ENCODE assay signal across 18 cellular contexts in the genomic region with DNA sequence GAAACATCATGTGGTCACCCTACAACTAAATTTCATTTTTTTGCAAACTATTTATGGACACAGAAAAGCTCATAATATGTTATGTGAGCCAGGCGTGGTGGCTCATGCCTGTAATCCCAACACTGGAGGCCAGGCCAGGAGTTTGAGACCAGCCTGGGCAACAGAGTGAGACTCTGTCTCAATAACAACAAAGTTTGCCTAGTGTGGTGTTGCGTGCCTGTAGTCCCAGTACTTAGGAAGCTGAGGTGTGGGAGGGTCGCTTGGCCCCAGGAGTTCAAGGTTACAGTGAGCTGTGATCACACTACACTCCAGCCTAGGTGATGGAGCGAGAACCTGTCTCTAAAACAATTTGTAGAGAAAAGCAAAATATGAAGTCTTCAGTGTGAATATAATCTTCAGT. TPM values are rescaled to one million over a fixed set of nuclear protein-coding genes. Genes with fewer than 3 reads are reported as not detected.
DNase-seq lines count a peak whose midpoint lies in the region; ATAC-seq and TF ChIP-seq lines count a peak whose summit lies in the region.
"Had no signal": no experiment of that assay in that cellular context is flagged by ENCODE, and none has a peak within 500 bp of the region (broad histone marks: within the 10 kb centered on the region; RNA-seq: fewer than 3 reads in every experiment).

No MANE protein-coding gene starts in this region.

- H3K27ac Mint-ChIP-seq in activated CD4-positive, alpha-beta T cell treated with anti-CD3 and anti-CD28 coated beads, Interleukin-2, amount 10 ng/mL, durations not matched to agents 24 days and 14 days = peak overlapping the region; percentile 51
- peak overlapping the region; percentile 47; the same call in 1 of the 2 replicates for H3K27ac Mint-ChIP-seq in HFFc6
- H3K27ac Mint-ChIP-seq in activated naive CD8-positive, alpha-beta T cell = peak overlapping the region; percentile 13
- H3K27ac Mint-ChIP-seq: H9 had no signal

- TF ChIP-seq CTCF in HFFc6 (IDR thresholded peaks at IDR 0.05) (no peak), osteoblast (IDR thresholded peaks at IDR 0.05; ENCODE audit: extremely low read depth, low read depth, low read length) (no peak)

- peaks cover 61% of the 10 kb centered on the region for H3K36me3 Mint-ChIP-seq in activated CD4-positive, alpha-beta T cell treated with anti-CD3 and anti-CD28 coated beads, Interleukin-2, amount 10 ng/mL, durations not matched to agents 24 days and 14 days (ENCODE audit: low read depth)
- H3K36me3 Mint-ChIP-seq in HFFc6 (ENCODE audit: low read depth) = peaks cover 56% of the 10 kb centered on the region
- H3K36me3 Mint-ChIP-seq in activated naive CD8-positive, alpha-beta T cell = peaks cover 6% of the 10 kb centered on the region

- H3K4me3 ChIP-seq in osteoblast (ENCODE audit: insufficient read depth, low read length) = no peak overlapping the region

- no peaks in the 10 kb centered on the region for H3K9me3 ChIP-seq in osteoblast (ENCODE audit: low read depth, low read length)

- ATAC-seq in GM19455 (IDR thresholded peaks at IDR 0.05; ENCODE audit: unreplicated experiment) = no peak

- H3K4me2 ChIP-seq in osteoblast (ENCODE audit: insufficient read depth, low read length) = no peak overlapping the region

- H3K9me3 Mint-ChIP-seq in activated CD4-positive, alpha-beta T cell treated with anti-CD3 and anti-CD28 coated beads, Interleukin-2, amount 10 ng/mL, durations not matched to agents 24 days and 14 days = no peaks in the 10 kb centered on the region
- no peaks in the 10 kb centered on the region for H3K9me3 Mint-ChIP-seq in HFFc6
- H3K9me3 Mint-ChIP-seq in activated naive CD8-positive, alpha-beta T cell (ENCODE audit: low read depth) = no peaks in the 10 kb centered on the region

- peaks cover 74% of the 10 kb centered on the region for H3K36me3 ChIP-seq in osteoblast (ENCODE audit: insufficient read depth, low read length)

- peak overlapping the region; percentile 17 for H3K27ac ChIP-seq in osteoblast (ENCODE audit: low read depth, low read length)

- intact Hi-C loops in activated CD4-positive, alpha-beta T cell treated with anti-CD3 and anti-CD28 coated beads, Interleukin-2, amount 10 ng/mL, durations not matched to agents 24 days and 14 days (cut with micrococcal nuclease) = no loop called here

- H3K4me3 Mint-ChIP-seq in activated CD4-positive, alpha-beta T cell treated with anti-CD3 and anti-CD28 coated beads, Interleukin-2, amount 10 ng/mL, durations not matched to agents 24 days and 14 days = no peak overlapping the region
- H3K4me3 Mint-ChIP-seq in HFFc6 = no peak overlapping the region
- no peak overlapping the region for H3K4me3 Mint-ChIP-seq in activated naive CD8-positive, alpha-beta T cell
- H3K4me3 Mint-ChIP-seq: H9 had no signal

- H3K4me1 Mint-ChIP-seq in activated CD4-positive, alpha-beta T cell treated with anti-CD3 and anti-CD28 coated beads, Interleukin-2, amount 10 ng/mL, durations not matched to agents 24 days and 14 days = peaks cover 30% of the 10 kb centered on the region
- H3K4me1 Mint-ChIP-seq in HFFc6 (ENCODE audit: low read depth) = peaks cover 67% of the 10 kb centered on the region
- peaks cover 51% of the 10 kb centered on the region for H3K4me1 Mint-ChIP-seq in activated naive CD8-positive, alpha-beta T cell (ENCODE audit: low read depth)

- H3K4me1 ChIP-seq in osteoblast (ENCODE audit: insufficient read depth, low read length) = peaks cover 26% of the 10 kb centered on the region

- no peaks in the 10 kb centered on the region for H3K27me3 ChIP-seq in osteoblast (ENCODE audit: insufficient read depth, low read length)

- H2AFZ ChIP-seq in osteoblast (ENCODE audit: low read length) = no peak overlapping the region

- peaks cover 71% of the 10 kb centered on the region for H3K79me2 ChIP-seq in osteoblast (ENCODE audit: insufficient read depth, low read length)

- no peak for DNase-seq in activated CD4-positive, alpha-beta T cell treated with anti-CD3 and anti-CD28 coated beads, Interleukin-2, amount 10 ng/mL, durations not matched to agents 24 days and 14 days
- DNase-seq in activated CD4-positive, alpha-beta T cell treated with anti-CD3 and anti-CD28 coated beads for 48 hours = no peak
- DNase-seq in HFFc6 (no peak), osteoblast (ENCODE audit: insufficient read length, low spot score, missing footprints) (no peak), D341Med (ENCODE audit: low spot score) (no peak)
- DNase-seq in stimulated activated CD4-positive, alpha-beta T cell treated with anti-CD3 and anti-CD28 coated beads, Interleukin-2, amount 100 ng/mL, for 48 hours = no peak
- DNase-seq: 8988T, DMS 273 treated with DMSO at 0.1 percent for 48 hours, GF-D8, H9, NCI-H1105 treated with DMSO at 0.1 percent for 48 hours, NCI-H1694 treated with DMSO at 0.1 percent for 48 hours, NCI-H2107, NCI-H226, NCI-H524 treated with DMSO at 0.1 percent for 48 hours, SHP77 had no signal

- H3K27me3 Mint-ChIP-seq in activated CD4-positive, alpha-beta T cell treated with anti-CD3 and anti-CD28 coated beads, Interleukin-2, amount 10 ng/mL, durations not matched to agents 24 days and 14 days = no peaks in the 10 kb centered on the region
- H3K27me3 Mint-ChIP-seq in HFFc6 (ENCODE audit: insufficient read depth) = peaks cover 4% of the 10 kb centered on the region
- H3K27me3 Mint-ChIP-seq in activated naive CD8-positive, alpha-beta T cell = no peaks in the 10 kb centered on the region

- peaks cover 21% of the 10 kb centered on the region for H4K20me1 ChIP-seq in osteoblast (ENCODE audit: insufficient read depth, low read length)

RNA-seq across cellular contexts. Expression of a gene that starts 5.8 kb away (rescaled TPM):
- 76.0 and 78.6 TPM in 2 replicates for total RNA-seq in activated CD4-positive, alpha-beta T cell treated with anti-CD3 and anti-CD28 coated beads, Interleukin-2, amount 10 ng/mL, durations not matched to agents 24 days and 14 days
- total RNA-seq in HFFc6 (2021; fragmentation: NEBNext Ultra II Directional; extraction: Animal tissue kit (Norgen Biotek cat#: 25700)) = 10 to 100 TPM; 65.5 to 79.0 (median 71.0) TPM
- 52.1 and 56.6 TPM in 2 replicates for total RNA-seq in osteoblast

RNA-seq across cellular contexts. Expression of a gene that starts 56.7 kb away (rescaled TPM):
- total RNA-seq in activated CD4-positive, alpha-beta T cell treated with anti-CD3 and anti-CD28 coated beads, Interleukin-2, amount 10 ng/mL, durations not matched to agents 24 days and 14 days = 81.4 TPM in 2 replicates
- 10 to 100 TPM; 40.6 to 49.8 (median 44.5) TPM for total RNA-seq in HFFc6 (2021; fragmentation: NEBNext Ultra II Directional; extraction: Animal tissue kit (Norgen Biotek cat#: 25700))
- total RNA-seq in osteoblast = 34.5 and 38.4 TPM in 2 replicates

RNA-seq across cellular contexts. Expression of a gene that starts 56.8 kb away (rescaled TPM):
- total RNA-seq in activated CD4-positive, alpha-beta T cell treated with anti-CD3 and anti-CD28 coated beads, Interleukin-2, amount 10 ng/mL, durations not matched to agents 24 days and 14 days = 121 and 131 TPM in 2 replicates
- total RNA-seq in HFFc6 (2021; fragmentation: NEBNext Ultra II Directional; extraction: Animal tissue kit (Norgen Biotek cat#: 25700)) = 100 to 1,000 TPM; 205 to 238 (median 225) TPM
- 30.8 and 32.4 TPM in 2 replicates for total RNA-seq in osteoblast
